8 cellular contexts compared by ENCODE assay signal in genomic region chr16:67942200-67942509, GRCh38. TPM values are rescaled to one million over a fixed set of nuclear protein-coding genes. Genes with fewer than 3 reads are reported as not detected.
A peak's percentile ranks its signal among the peaks of the same experiment; 100 is the strongest.
DNase-seq lines count a peak whose midpoint lies in the region; ATAC-seq and TF ChIP-seq lines count a peak whose summit lies in the region.
"Had no signal": no experiment of that assay in that cellular context is flagged by ENCODE, and none has a peak within 500 bp of the region (broad histone marks: within the 10 kb centered on the region; RNA-seq: fewer than 3 reads in every experiment).

No MANE protein-coding gene starts in this region.

- H3K4me1 ChIP-seq in esophagus squamous epithelium: peaks cover 2 to 63% (median 22%) of the 10 kb centered on the region in 3 donors

- H3K9me3 Mint-ChIP-seq in osteocyte (ENCODE audit: unreplicated experiment): no peaks in the 10 kb centered on the region

- H3K27me3 Mint-ChIP-seq in osteocyte (ENCODE audit: unreplicated experiment): no peaks in the 10 kb centered on the region

- H3K4me3 Mint-ChIP-seq in osteocyte (ENCODE audit: unreplicated experiment): no peak overlapping the region

- H3K36me3 ChIP-seq in esophagus squamous epithelium: peaks cover 18 to 70% (median 22%) of the 10 kb centered on the region in 3 donors

- H3K27ac Mint-ChIP-seq in osteocyte (ENCODE audit: unreplicated experiment): no peak overlapping the region

- TF ChIP-seq POLR2A in esophagus squamous epithelium (IDR thresholded peaks at IDR 0.05): no peak

- peaks cover 7% of the 10 kb centered on the region for H3K36me3 Mint-ChIP-seq in osteocyte (ENCODE audit: unreplicated experiment)

- intact Hi-C loops in esophagus squamous epithelium (cut with DNase I): no loop called here

- ATAC-seq in HG03135 (IDR thresholded peaks at IDR 0.05; ENCODE audit: unreplicated experiment): no peak

- TF ChIP-seq CTCF in esophagus squamous epithelium (IDR thresholded peaks at IDR 0.05) (peak; percentile 32 to 67 (median 53)), osteocyte (IDR thresholded peaks at IDR 0.05) (peak; percentile 64)

- peak; percentile 68 for DNase-seq in GM03348 (ENCODE audit: low spot score)
- peak; percentile 84 for DNase-seq in HuH-7.5 (ENCODE audit: low spot score)
- DNase-seq in activated CD4-positive, alpha-beta T cell treated with anti-CD3 and anti-CD28 coated beads for 48 hours: peak; percentile 61
- no peak for DNase-seq in esophagus squamous epithelium (lab: John Stamatoyannopoulos, UW)
- DNase-seq in osteocyte (ENCODE audit: extremely low spot score, unreplicated experiment): no peak
- no peak for DNase-seq in amniotic stem cell (lab: John Stamatoyannopoulos, UW)

- peaks cover 6% of the 10 kb centered on the region for H3K4me1 Mint-ChIP-seq in osteocyte (ENCODE audit: unreplicated experiment)

- no peak overlapping the region for H3K4me3 ChIP-seq in esophagus squamous epithelium

- no peaks in the 10 kb centered on the region for H3K27me3 ChIP-seq in esophagus squamous epithelium

- no peaks in the 10 kb centered on the region for H3K9me3 ChIP-seq in esophagus squamous epithelium

- H3K27ac ChIP-seq in esophagus squamous epithelium: peak overlapping the region in 1 of 4 donors; percentile 9

- WGBS in esophagus squamous epithelium, 2 donors: 70 to 81% methylated on average over 2 to 3 of the region's 6 CpGs

RNA-seq across cellular contexts. Expression of gene LCAT, which starts 1.8 kb away (rescaled TPM):
- total RNA-seq in esophagus squamous epithelium (10 to 100 TPM in 1 of 4 donors, 1 to 10 TPM in 3; 1.2 to 12.4 (median 3.8) TPM), osteocyte (35.3 and 36.9 TPM in 2 replicates)

RNA-seq across cellular contexts. Expression of gene PSMB10, which starts 5.5 kb away (rescaled TPM):
- 10 to 100 TPM; 20.7 to 28.4 (median 25.3) TPM for total RNA-seq in esophagus squamous epithelium
- total RNA-seq in osteocyte: 58.3 and 59.0 TPM in 2 replicates

RNA-seq across cellular contexts. Expression of gene CTRL, which starts 10.5 kb away (rescaled TPM):
- 1 to 10 TPM in 2 of 4 donors, not detected in 2; 1.2 to 1.8 TPM for total RNA-seq in esophagus squamous epithelium
- 0.39 and 0.91 TPM in 2 replicates for total RNA-seq in osteocyte

RNA-seq across cellular contexts. Expression of gene SLC12A4, which starts 26.3 kb away (rescaled TPM):
- total RNA-seq in esophagus squamous epithelium: 10 to 100 TPM in 2 of 4 donors, 1 to 10 TPM in 2; 7.4 to 29.8 (median 18.2) TPM
- 90.7 and 91.6 TPM in 2 replicates for total RNA-seq in osteocyte

RNA-seq across cellular contexts. Expression of gene DPEP3, which starts 38.1 kb away (rescaled TPM):
- total RNA-seq in esophagus squamous epithelium: not detected
- total RNA-seq in osteocyte: not detected in 2 replicates
- total RNA-seq: renal cortical epithelial cell had no signal

Comparison
In these comparisons a context has a peak if more than half of its experiments do, and no peak if none do; other contexts are left out.
1. DNase-seq: peak in GM03348 (single experiment), HuH-7.5 (single experiment) and activated CD4-positive, alpha-beta T cell treated with anti-CD3 and anti-CD28 coated beads for 48 hours (single experiment); none in esophagus squamous epithelium (single experiment), osteocyte (single experiment) and amniotic stem cell (single experiment).